35 cellular contexts compared by ENCODE assay signal in the genomic region with DNA sequence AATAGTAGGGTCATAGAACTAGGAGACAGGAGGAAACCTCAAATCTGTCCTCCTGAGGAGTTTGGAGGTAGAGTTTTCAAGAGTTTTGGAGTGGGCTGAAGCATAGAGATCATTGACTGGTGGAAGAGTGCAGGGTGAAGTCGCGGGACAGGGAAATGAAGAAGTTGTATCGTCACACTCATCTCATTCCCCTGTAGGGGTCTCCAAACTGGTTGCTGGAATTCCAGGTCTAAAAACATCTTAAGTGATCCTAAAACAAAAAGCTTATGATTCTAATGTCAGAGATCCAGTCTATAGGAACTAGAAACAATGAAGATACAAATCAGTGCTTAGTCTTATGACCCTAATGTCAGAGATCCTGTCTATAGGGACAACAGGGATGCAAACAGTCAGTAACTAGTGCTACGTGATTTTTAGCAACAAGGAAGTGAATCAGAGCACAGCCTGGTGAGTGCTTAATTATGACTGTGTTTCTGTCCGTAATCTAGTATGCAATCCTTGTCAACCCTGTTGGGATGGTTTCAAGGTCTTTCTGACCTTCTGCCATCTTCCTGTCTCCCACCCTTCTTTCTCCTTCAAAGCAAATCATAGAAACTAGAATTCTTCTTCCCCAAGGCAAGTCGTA.
A peak's percentile ranks its signal among the peaks of the same experiment; 100 is the strongest.
DNase-seq lines count a peak whose midpoint lies in the region; ATAC-seq, FAIRE-seq and TF ChIP-seq lines count a peak whose summit lies in the region.
"Had no signal": no experiment of that assay in that cellular context is flagged by ENCODE, and none has a peak within 500 bp of the region (broad histone marks: within the 10 kb centered on the region; RNA-seq: fewer than 3 reads in every experiment).

No MANE protein-coding gene starts in this region.

- H3K36me3 ChIP-seq in mammary epithelial cell (ENCODE audit: insufficient read depth, low read length) (no peaks in the 10 kb centered on the region), mesendoderm (ENCODE audit: control insufficient read depth, insufficient read depth, low read length) (no peaks in the 10 kb centered on the region), pancreas (no peaks in the 10 kb centered on the region)
- H3K36me3 ChIP-seq: esophagus muscularis mucosa, heart left ventricle, sigmoid colon, SJCRH30, tibial artery had no signal

- peak overlapping the region; percentile 18 for H2AFZ ChIP-seq in mammary epithelial cell (ENCODE audit: low read depth, low read length)
- H2AFZ ChIP-seq: PC-9 had no signal

- no peak overlapping the region for H2BK5ac ChIP-seq in mesendoderm (ENCODE audit: low read length)

- in situ Hi-C loops in mammary epithelial cell (cut with MboI; ENCODE audit: low sequenced_read_pairs in 2 of 2), result no loop called here

- BruUV-seq in mammary epithelial cell (replicated peaks; lab: Mats Ljungman, UMichigan) (no TSS peak), MCF 10A (replicated peaks; lab: Mats Ljungman, UMichigan) (no TSS peak)

- H2BK15ac ChIP-seq in mesendoderm (replicated peaks; ENCODE audit: low read depth), result no peak overlapping the region

- H3K36me3 Mint-ChIP-seq in MCF 10A (ENCODE audit: insufficient read depth, unreplicated experiment) (no peaks in the 10 kb centered on the region), chondrocyte (ENCODE audit: low read depth) (no peaks in the 10 kb centered on the region)
- H3K36me3 Mint-ChIP-seq: activated naive CD8-positive, alpha-beta T cell; naive B cell had no signal

- ATAC-seq in Right ventricle myocardium inferior (no peak), pancreas (no peak)
- ATAC-seq: effector memory CD8-positive, alpha-beta T cell; heart left ventricle; left ventricle myocardium superior had no signal

- H3K4me3 ChIP-seq in mammary epithelial cell (replicated peaks in 1 of 3; ENCODE audit: insufficient read depth in 1 of 3, low read depth in 2 of 3, low read length in 3 of 3) (no peak overlapping the region), mesendoderm (ENCODE audit: low read length) (no peak overlapping the region), pancreas (no peak overlapping the region)
- H3K4me3 ChIP-seq: esophagus muscularis mucosa, heart left ventricle, PC-9, sigmoid colon, SJCRH30, tibial artery had no signal

- H3K9me3 ChIP-seq in mammary epithelial cell (replicated peaks; ENCODE audit: insufficient read depth, low read length) (no peaks in the 10 kb centered on the region), pancreas (no peaks in the 10 kb centered on the region)
- H3K9me3 ChIP-seq: esophagus muscularis mucosa, heart left ventricle, sigmoid colon, SJCRH30, tibial artery had no signal

- H3K4me1 Mint-ChIP-seq in MCF 10A (ENCODE audit: insufficient read depth, unreplicated experiment) (peaks cover 12% of the 10 kb centered on the region), chondrocyte (ENCODE audit: low read depth) (peaks cover 17% of the 10 kb centered on the region)
- H3K4me1 Mint-ChIP-seq: activated B cell treated with CpG ODN at 0.5 μM for 24 hours; activated CD4-positive, alpha-beta T cell treated with anti-CD3 and anti-CD28 coated beads, Interleukin-2, amount 10 ng/mL, durations not matched to agents 7 days and 5 days; naive B cell had no signal

- H3K79me2 ChIP-seq in mammary epithelial cell (ENCODE audit: insufficient read depth, low read length), result no peaks in the 10 kb centered on the region
- H3K79me2 ChIP-seq in mesendoderm (ENCODE audit: control insufficient read depth, insufficient read depth, low read length), result no peaks in the 10 kb centered on the region

- TF ChIP-seq CTCF in mammary epithelial cell (conservative IDR thresholded peaks at IDR 0.05 in 1 of 2, IDR thresholded peaks at IDR 0.05 in 1 of 2; ENCODE audit: extremely low read depth in 1 of 2, insufficient read depth in 1 of 2, low read depth in 1 of 2, low read length in 2 of 2), result no peak
- TF ChIP-seq CTCF in MCF 10A (IDR thresholded peaks at IDR 0.05; ENCODE audit: unreplicated experiment), result no peak
- peak; percentile 40 for TF ChIP-seq CTCF in chondrocyte (IDR thresholded peaks at IDR 0.05)
- TF ChIP-seq CTCF in pancreas (IDR thresholded peaks at IDR 0.05), result no peak

- WGBS in mammary epithelial cell (ENCODE audit: low coverage, missing lambda C conversion rate), result 83% methylated on average over 6 of the region's 6 CpGs
- WGBS in mesendoderm (ENCODE audit: extremely low coverage, insufficient coverage, low lambda C conversion rate), result no CpG with 5 or more reads among the region's 6 CpGs
- WGBS in pancreas, 2 donors, result 73 to 85% methylated on average over 6 of the region's 6 CpGs

- dilution Hi-C loops in mammary epithelial cell (cut with HindIII; ENCODE audit: low sequenced_read_pairs), result no loop called here

- H3K27me3 Mint-ChIP-seq in MCF 10A (ENCODE audit: insufficient read depth, unreplicated experiment), result no peaks in the 10 kb centered on the region
- H3K27me3 Mint-ChIP-seq in chondrocyte (ENCODE audit: low read depth), result no peaks in the 10 kb centered on the region

- H3K27me3 ChIP-seq in mammary epithelial cell (ENCODE audit: insufficient read depth, low read length) (no peaks in the 10 kb centered on the region), mesendoderm (ENCODE audit: insufficient read depth, low read length, poor library complexity) (no peaks in the 10 kb centered on the region), pancreas (no peaks in the 10 kb centered on the region)
- H3K27me3 ChIP-seq: esophagus muscularis mucosa, heart left ventricle, sigmoid colon, SJCRH30, tibial artery had no signal

- H4K20me1 ChIP-seq in mammary epithelial cell (ENCODE audit: insufficient read depth, low read length), result no peaks in the 10 kb centered on the region

- H3K9ac ChIP-seq in mammary epithelial cell (ENCODE audit: insufficient read depth, low read length) (no peak overlapping the region), mesendoderm (ENCODE audit: low read length) (no peak overlapping the region)

- FAIRE-seq in pancreas (lab: Jason Lieb, UNC), result no peak
- no peak for FAIRE-seq in RCC 7860 (lab: Jason Lieb, UNC)

- H4K5ac ChIP-seq in mesendoderm (ENCODE audit: low read length), result no peak overlapping the region

- DNase-seq in mammary epithelial cell (no peak), MCF 10A (ENCODE audit: unreplicated experiment) (no peak), chondrocyte (ENCODE audit: low spot score) (no peak), mesendoderm (peak; percentile 35), Right ventricle myocardium inferior (ENCODE audit: missing footprints) (no peak), caudate nucleus (lab: John Stamatoyannopoulos, UW) (no peak), pancreas (no peak), RCC 7860 (ENCODE audit: low spot score) (no peak)
- DNase-seq: 8988T; activated B cell treated with CpG ODN at 0.5 μM for 24 hours; activated CD4-positive, alpha-beta T cell treated with anti-CD3 and anti-CD28 coated beads, Interleukin-2, amount 10 ng/mL, durations not matched to agents 7 days and 5 days; activated effector memory CD4-positive, alpha-beta T cell treated with Interleukin-2 at 50 U/mL for 16 hours; activated T-cell treated with anti-CD3 and anti-CD28 coated beads, Interleukin-2, amount 50 U/mL, for 1 hour; anterior cingulate cortex; COR-L47; cortex of kidney; effector memory CD8-positive, alpha-beta T cell; foreskin melanocyte; HCEC 1CT; heart left ventricle; islet precursor cell; left ventricle myocardium superior; midbrain; naive B cell; NCI-H1105 treated with DMSO at 0.1 percent for 48 hours; NCI-H2029; NCI-H524 treated with DMSO at 0.1 percent for 48 hours; PC-9; sigmoid colon; SJCRH30; stimulated activated CD4-positive, alpha-beta T cell treated with anti-CD3 and anti-CD28 coated beads, Interleukin-4, amount 100 ng/mL, for 24 hours; tibial artery had no signal

- H3K27ac ChIP-seq in mammary epithelial cell (ENCODE audit: insufficient read depth, low read depth, low read length) (no peak overlapping the region), mesendoderm (ENCODE audit: low read depth, low read length) (no peak overlapping the region), caudate nucleus (ENCODE audit: low read depth, low read length) (no peak overlapping the region), pancreas (no peak overlapping the region)
- H3K27ac ChIP-seq: C4-2B, esophagus muscularis mucosa, heart left ventricle, PC-9, sigmoid colon, SJCRH30, tibial artery had no signal

- H4K8ac ChIP-seq in mesendoderm (ENCODE audit: low read depth, low read length), result no peak overlapping the region

- no peak overlapping the region for H2AK5ac ChIP-seq in mesendoderm (ENCODE audit: low read length)

- no peak overlapping the region for H3K23ac ChIP-seq in mesendoderm (ENCODE audit: low read length)

- no peaks in the 10 kb centered on the region for H3K4me1 ChIP-seq in mammary epithelial cell (ENCODE audit: insufficient read depth, low read length)
- H3K4me1 ChIP-seq in mesendoderm (ENCODE audit: control insufficient read depth, low read depth, low read length), result no peaks in the 10 kb centered on the region
- no peaks in the 10 kb centered on the region for H3K4me1 ChIP-seq in pancreas
- H3K4me1 ChIP-seq: esophagus muscularis mucosa, heart left ventricle, sigmoid colon, SJCRH30, tibial artery had no signal

- H3K4me2 ChIP-seq in mammary epithelial cell (ENCODE audit: insufficient read depth, low read depth, low read length) (no peak overlapping the region), mesendoderm (ENCODE audit: low read length) (no peak overlapping the region)
- H3K4me2 ChIP-seq: PC-9 had no signal

- no peaks in the 10 kb centered on the region for H3K79me1 ChIP-seq in mesendoderm (ENCODE audit: low read length)

- H3K18ac ChIP-seq in mesendoderm (ENCODE audit: low read length), result peak overlapping the region; percentile 47

- POLR2A ChIA-PET in MCF 10A (lab: Yijun Ruan, JAX), result no interaction called here

- CTCF ChIA-PET in mammary epithelial cell (lab: Charles Lee; ENCODE audit: low non-redundant PET), result no interaction called here
- CTCF ChIA-PET in MCF 10A (lab: Yijun Ruan, JAX), result interaction anchor here (0.7 kb wide), 1 partner anchor 49 kb away, joined by 3 read pairs; no protein-coding TSS in a partner anchor

- H3K56ac ChIP-seq in mesendoderm (ENCODE audit: low read length), result no peak overlapping the region

- H2BK120ac ChIP-seq in mesendoderm (ENCODE audit: low read depth, low read length), result no peak overlapping the region

- H3K9me3 Mint-ChIP-seq in MCF 10A (ENCODE audit: unreplicated experiment) (no peaks in the 10 kb centered on the region), chondrocyte (ENCODE audit: low read depth) (no peaks in the 10 kb centered on the region)
- H3K9me3 Mint-ChIP-seq: activated B cell treated with CpG ODN at 0.5 μM for 24 hours; activated CD4-positive, alpha-beta T cell treated with anti-CD3 and anti-CD28 coated beads, Interleukin-2, amount 10 ng/mL, durations not matched to agents 7 days and 5 days; effector memory CD8-positive, alpha-beta T cell had no signal

- intact Hi-C loops in mammary epithelial cell (cut with micrococcal nuclease), result no loop called here
- intact Hi-C loops in MCF 10A (cut with micrococcal nuclease), result no loop called here
- intact Hi-C loops in Right ventricle myocardium inferior (cut with DNase I), result no loop called here
- intact Hi-C loops in pancreas (cut with DNase I), result no loop called here

- H3K4me3 Mint-ChIP-seq in MCF 10A (ENCODE audit: unreplicated experiment) (no peak overlapping the region), chondrocyte (ENCODE audit: unreplicated experiment) (no peak overlapping the region)
- H3K4me3 Mint-ChIP-seq: activated B cell treated with CpG ODN at 0.5 μM for 24 hours; activated CD4-positive, alpha-beta T cell treated with anti-CD3 and anti-CD28 coated beads, Interleukin-2, amount 10 ng/mL, durations not matched to agents 7 days and 5 days; activated naive CD8-positive, alpha-beta T cell; effector memory CD8-positive, alpha-beta T cell; naive B cell had no signal

- H3K4ac ChIP-seq in mesendoderm (ENCODE audit: low read depth, low read length), result no peak overlapping the region

- H3K27ac Mint-ChIP-seq in MCF 10A (ENCODE audit: low read depth, unreplicated experiment) (no peak overlapping the region), chondrocyte (ENCODE audit: unreplicated experiment) (no peak overlapping the region)
- H3K27ac Mint-ChIP-seq: activated B cell treated with CpG ODN at 0.5 μM for 24 hours; activated CD4-positive, alpha-beta T cell treated with anti-CD3 and anti-CD28 coated beads, Interleukin-2, amount 10 ng/mL, durations not matched to agents 7 days and 5 days; activated naive CD8-positive, alpha-beta T cell; effector memory CD8-positive, alpha-beta T cell; naive B cell had no signal
